ENCODE assay signal across 1 cellular context in genomic region chr20:64168381-64169088, GRCh38.
TF ChIP-seq lines count a peak whose summit lies in the region.

No MANE protein-coding gene starts in this region.

TF ChIP-seq in IMR-90, 13 proteins besides CTCF, POLR2A, EP300 and RAD21 (continued from another document):
- TF ChIP-seq BHLHE40 (IDR thresholded peaks at IDR 0.05; ENCODE audit: low read depth, low read length) (no peak), MXI1 (IDR thresholded peaks at IDR 0.05; ENCODE audit: borderline replicate concordance, low read depth, low read length) (no peak), RCOR1 (IDR thresholded peaks at IDR 0.05; ENCODE audit: insufficient replicate concordance, low read length) (no peak), NFE2L2 (IDR thresholded peaks at IDR 0.05; ENCODE audit: low read depth, low read length) (no peak), RFX5 (IDR thresholded peaks at IDR 0.05; ENCODE audit: low read depth, low read length) (no peak)
TF ChIP-seq in IMR-90: peak in this region for 0.
